In genomic region chr6:105058316-105058715, GRCh38 we compare ENCODE assay signal across 1 cellular context.
TF ChIP-seq lines count a peak whose summit lies in the region.

No MANE protein-coding gene starts in this region.

TF ChIP-seq in SK-N-SH treated with all-trans-retinoic acid at 6 μM for 48 hours, 23 proteins besides CTCF, POLR2A, EP300 and RAD21 (continued from another document):
- TF ChIP-seq PATZ1 (CRISPR knock-in tag; IDR thresholded peaks at IDR 0.05; ENCODE audit: borderline replicate concordance) (no peak), GLIS3 (CRISPR knock-in tag; IDR thresholded peaks at IDR 0.05) (no peak), SNAI2 (CRISPR knock-in tag; IDR thresholded peaks at IDR 0.05) (no peak), BACH2 (CRISPR knock-in tag; IDR thresholded peaks at IDR 0.05; ENCODE audit: borderline replicate concordance) (no peak)
